8 cellular contexts compared by ENCODE assay signal in the genomic region with DNA sequence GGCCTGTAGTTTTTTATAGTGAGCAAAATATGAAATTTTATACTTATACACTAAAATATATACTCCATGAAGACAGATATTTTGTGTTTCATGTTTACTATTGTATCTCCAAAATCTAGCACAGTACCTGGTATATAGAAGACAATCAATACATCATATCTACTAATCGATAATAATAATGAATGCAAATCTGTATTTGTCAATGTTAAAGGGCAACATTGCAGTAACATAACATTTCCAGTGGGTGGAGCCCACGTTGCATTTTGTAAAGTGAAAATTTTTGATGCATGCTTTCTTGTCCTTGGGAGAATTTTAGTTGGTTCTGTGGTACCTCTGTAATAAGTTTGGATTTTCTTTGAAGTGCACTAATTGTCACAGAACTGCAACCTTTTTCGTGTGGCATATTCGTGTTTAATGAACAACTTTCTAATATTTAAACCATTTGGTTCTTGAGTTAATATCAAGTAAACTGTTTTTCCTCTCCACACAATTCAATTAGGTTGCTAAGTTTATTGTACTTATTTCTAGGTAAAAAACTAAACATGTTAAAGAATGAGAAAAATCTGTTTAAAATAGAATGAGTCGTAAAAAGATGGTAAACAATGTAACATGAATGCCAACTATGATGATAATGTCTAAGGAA. TPM values are rescaled to one million over a fixed set of nuclear protein-coding genes. Genes with fewer than 3 reads are reported as not detected.
DNase-seq lines count a peak whose midpoint lies in the region; ATAC-seq and TF ChIP-seq lines count a peak whose summit lies in the region.

No MANE protein-coding gene starts in this region.

- peak; percentile 15 to 25 for DNase-seq in AML-193 (lab: John Stamatoyannopoulos, UW)
- peak; percentile 38 for DNase-seq in GM12865 (ENCODE audit: low read depth)
- peak; percentile 36 for DNase-seq in NCI-H146 (lab: John Stamatoyannopoulos, UW)
- DNase-seq in lung microvascular endothelial cell (ENCODE audit: low read depth in 2 of 2), result peak; percentile 49
- DNase-seq in kidney glomerular epithelial cell (lab: John Stamatoyannopoulos, UW), result no peak
- no peak for DNase-seq in UCSD-AML1 (lab: John Stamatoyannopoulos, UW; ENCODE audit: unreplicated experiment)

- H3K4me3 ChIP-seq in GM12865 (ENCODE audit: low read depth, low read length), result no peak overlapping the region

- TF ChIP-seq CTCF in GM12865 (IDR thresholded peaks at IDR 0.05; ENCODE audit: insufficient read depth, low read depth, low read length, missing control alignments), result peak; percentile 60
- peak; percentile 85 to 90 for TF ChIP-seq CTCF in brain (conservative IDR thresholded peaks at IDR 0.05)

- peak overlapping the region in 1 of 5 experiments; percentile 29 for H3K27ac Mint-ChIP-seq in brain

- peaks cover 0 to 2% (median 0%) of the 10 kb centered on the region in 5 experiments for H3K9me3 Mint-ChIP-seq in brain

- no peaks in the 10 kb centered on the region for H3K27me3 Mint-ChIP-seq in brain

- ATAC-seq in HG02970 (IDR thresholded peaks at IDR 0.05; ENCODE audit: low FRiP score, unreplicated experiment), result no peak

- no peak overlapping the region for H3K4me3 Mint-ChIP-seq in brain

- no peaks in the 10 kb centered on the region for H3K36me3 Mint-ChIP-seq in brain

- H3K4me1 Mint-ChIP-seq in brain, result peaks cover 5% of the 10 kb centered on the region

RNA-seq across cellular contexts. Expression of a gene that starts 47.4 kb away (rescaled TPM):
- 0.14 TPM for polyA plus RNA-seq in brain (ENCODE audit: insufficient read depth, low read depth, low replicate concordance)
- total RNA-seq in lung microvascular endothelial cell, result not detected in 2 replicates

Comparison
In these comparisons a context has a peak if more than half of its experiments do, and no peak if none do; other contexts are left out.
1. DNase-seq: peak in AML-193 (2 of 2), GM12865 (single experiment), NCI-H146 (single experiment) and lung microvascular endothelial cell (2 of 2); none in kidney glomerular epithelial cell (single experiment) and UCSD-AML1 (single experiment).